ENCODE assay signal across 11 cellular contexts in genomic region chr7:111499027-111499426, GRCh38.
DNase-seq lines count a peak whose midpoint lies in the region; ATAC-seq and TF ChIP-seq lines count a peak whose summit lies in the region.
"Had no signal": no experiment of that assay in that cellular context is flagged by ENCODE, and none has a peak within 500 bp of the region (broad histone marks: within the 10 kb centered on the region; RNA-seq: fewer than 3 reads in every experiment).

No MANE protein-coding gene starts in this region.

- H3K27ac ChIP-seq in GM23338 (ENCODE audit: low read depth) (no peak overlapping the region), Peyer's patch (no peak overlapping the region)
- H3K27ac ChIP-seq: skin epidermis had no signal

- DNase-seq in Ammon's horn (ENCODE audit: low spot score) (peak; percentile 34), HCEC 1CT (peak; percentile 92), astrocyte of the spinal cord (ENCODE audit: low read depth, low spot score) (peak; percentile 65), medulla oblongata (ENCODE audit: extremely low spot score) (peak; percentile 2), KBM-7 (no peak), GM23338 (ENCODE audit: low spot score) (no peak), Peyer's patch (no peak)
- DNase-seq: hippocampal formation, NCI-H446 had no signal

- in situ Hi-C loops in astrocyte of the spinal cord (cut with HindIII; ENCODE audit: low sequenced_read_pairs) (no loop called here), KBM-7 (cut with MboI; ENCODE audit: low pct_unique_long_range_greater_than_20kb, low sequenced_read_pairs) (no loop called here)

- H3K4me3 Mint-ChIP-seq in GM23338, result no peak overlapping the region

- H3K4me3 ChIP-seq in astrocyte of the spinal cord (ENCODE audit: low read depth, low read length) (no peak overlapping the region), GM23338 (no peak overlapping the region), Peyer's patch (no peak overlapping the region)
- H3K4me3 ChIP-seq: skin epidermis had no signal

- no peak overlapping the region for H3K4me2 ChIP-seq in GM23338

- H3K27me3 ChIP-seq in GM23338 (ENCODE audit: insufficient read depth) (no peaks in the 10 kb centered on the region), Peyer's patch (no peaks in the 10 kb centered on the region)

- TF ChIP-seq CTCF in astrocyte of the spinal cord (IDR thresholded peaks at IDR 0.05; ENCODE audit: low read depth, low read length) (no peak), GM23338 (conservative IDR thresholded peaks at IDR 0.05; ENCODE audit: low read depth in 2 of 2) (no peak), Peyer's patch (IDR thresholded peaks at IDR 0.05) (no peak)

- no peaks in the 10 kb centered on the region for H4K20me1 ChIP-seq in GM23338 (replicated peaks; ENCODE audit: insufficient read depth)

- no peaks in the 10 kb centered on the region for H3K79me2 ChIP-seq in GM23338 (replicated peaks; ENCODE audit: insufficient read depth)

- no peak for TF ChIP-seq POLR2A in Peyer's patch (IDR thresholded peaks at IDR 0.05)

- H3K9me3 ChIP-seq in Peyer's patch, result no peaks in the 10 kb centered on the region

- ATAC-seq in GM23338 (no peak), HG02759 (IDR thresholded peaks at IDR 0.05; ENCODE audit: unreplicated experiment) (no peak)

- no peak overlapping the region for H2AFZ ChIP-seq in GM23338

- H3K9me2 ChIP-seq in GM23338 (ENCODE audit: insufficient read depth), result no peaks in the 10 kb centered on the region

- 0 out of 2 replicates have a peak, but pooled peaks cover 4% of the 10 kb centered on the region for H3K36me3 ChIP-seq in GM23338 (ENCODE audit: insufficient read depth)
- H3K36me3 ChIP-seq in Peyer's patch, result no peaks in the 10 kb centered on the region

- no peaks in the 10 kb centered on the region for H3F3A ChIP-seq in GM23338 (replicated peaks; ENCODE audit: low read depth)

- peaks cover 30% of the 10 kb centered on the region for H3K36me3 Mint-ChIP-seq in GM23338 (ENCODE audit: low read depth)

- no peaks in the 10 kb centered on the region for H3K4me1 Mint-ChIP-seq in GM23338

- H3K9me3 Mint-ChIP-seq in GM23338, result peaks cover 32% of the 10 kb centered on the region

- H3K27ac Mint-ChIP-seq in GM23338, result no peak overlapping the region

- H3K4me1 ChIP-seq in GM23338 (ENCODE audit: insufficient read depth), result no peaks in the 10 kb centered on the region
- H3K4me1 ChIP-seq in Peyer's patch, result no peaks in the 10 kb centered on the region

- H3K27me3 Mint-ChIP-seq in GM23338 (ENCODE audit: insufficient read depth, low read depth, poor library complexity), result no peaks in the 10 kb centered on the region

TF ChIP-seq in GM23338, 12 proteins besides CTCF, POLR2A, EP300 and RAD21:
- TF ChIP-seq STAT1 (IDR thresholded peaks at IDR 0.05; ENCODE audit: unreplicated experiment) (no peak), EZH2 (IDR thresholded peaks at IDR 0.05; ENCODE audit: low read depth, unreplicated experiment) (no peak), NANOG (IDR thresholded peaks at IDR 0.05; ENCODE audit: borderline replicate concordance) (no peak), POLR2AphosphoS5 (IDR thresholded peaks at IDR 0.05; ENCODE audit: low read depth) (no peak), JUNB (IDR thresholded peaks at IDR 0.05; ENCODE audit: unreplicated experiment) (no peak), ZNF462 (CRISPR knock-in tag; IDR thresholded peaks at IDR 0.05) (no peak)

Comparison
In these comparisons a context has a peak if more than half of its experiments do, and no peak if none do; other contexts are left out.
1. DNase-seq: peak in Ammon's horn (single experiment), HCEC 1CT (single experiment), astrocyte of the spinal cord (single experiment) and medulla oblongata (single experiment); none in KBM-7 (single experiment), GM23338 (single experiment) and Peyer's patch (0 of 3).